Comparison of ENCODE assay signal across 8 cellular contexts in the genomic region with DNA sequence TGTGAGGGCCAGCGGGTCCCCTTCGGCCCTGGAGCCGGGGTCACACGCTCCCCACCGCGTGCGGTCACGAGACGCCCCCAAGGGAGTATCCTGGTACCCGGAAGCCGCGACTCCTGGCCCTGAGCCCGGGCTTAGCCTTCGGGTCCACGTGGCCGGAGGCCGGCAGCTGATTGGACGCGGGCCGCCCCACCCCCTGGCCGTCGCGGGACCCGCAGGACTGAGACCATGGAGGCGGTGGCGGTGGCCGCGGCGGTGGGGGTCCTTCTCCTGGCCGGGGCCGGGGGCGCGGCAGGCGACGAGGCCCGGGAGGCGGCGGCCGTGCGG. TPM values are rescaled to one million over a fixed set of nuclear protein-coding genes. Genes with fewer than 3 reads are reported as not detected.
DNase-seq lines count a peak whose midpoint lies in the region; ATAC-seq, FAIRE-seq and TF ChIP-seq lines count a peak whose summit lies in the region.

A gene (plus strand): TSS at position 194 of the 324 bp plus-strand sequence. CDS start 32 bp downstream, at position 226.

- H3K9me3 ChIP-seq in H1 (ENCODE audit: insufficient read depth in 2 of 2, low read depth in 1 of 2, low read length in 1 of 2), result no peaks in the 10 kb centered on the region

- TF ChIP-seq RAD21 in H1 (IDR thresholded peaks at IDR 0.05 in 1 of 2, conservative IDR thresholded peaks at IDR 0.05 in 1 of 2; ENCODE audit: low read depth in 2 of 2, low read length in 2 of 2), result no peak

- peak within 1 kb of the TSS; percentile 45 for H4K91ac ChIP-seq in H1 (replicated peaks; ENCODE audit: insufficient read length, low read length)

- peak within 1 kb of the TSS; percentile 75; the same call in 1 of the 2 replicates for H2BK15ac ChIP-seq in H1 (ENCODE audit: low read length)

- FAIRE-seq in H1 (lab: Jason Lieb, UNC), result no peak

- H2BK12ac ChIP-seq in H1 (ENCODE audit: low read depth, low read length), result peak within 1 kb of the TSS; percentile 96; the same call in 1 of the 2 replicates

- no peak within 1 kb of the TSS for H3K23ac ChIP-seq in H1 (ENCODE audit: insufficient read length)

- DNase-seq in CMK (ENCODE audit: low read depth), result peak; percentile 83
- DNase-seq in HS-5 (ENCODE audit: low read depth), result peak; percentile 63
- peak; percentile 81 for DNase-seq in NOMO-1 treated with DMSO at 0.1 percent for 48 hours (lab: John Stamatoyannopoulos, UW; ENCODE audit: unreplicated experiment)
- DNase-seq in activated CD8-positive, alpha-beta memory T cell treated with anti-CD3 and anti-CD28 coated beads for 48 hours (ENCODE audit: low read depth in 2 of 3, low spot score in 2 of 3), result peak; percentile 72 to 79 (median 75)
- peak in 1 of 2 experiments; percentile 93 for DNase-seq in H1 (ENCODE audit: low read depth in 1 of 2, low spot score in 2 of 2)
- peak; percentile 99 for DNase-seq in mesenteric fat pad (ENCODE audit: low spot score)
- peak; percentile 60 for DNase-seq in stimulated activated CD8-positive, alpha-beta memory T cell treated with anti-CD3 and anti-CD28 coated beads, Interleukin-15, amount 100 ng/mL, for 24 hours (ENCODE audit: low read depth)

- peaks cover 1 to 2% of the 10 kb centered on the region in 2 experiments for H4K20me1 ChIP-seq in H1 (replicated peaks in 1 of 2; ENCODE audit: control insufficient read depth in 1 of 2, insufficient read depth in 2 of 2, low read length in 2 of 2)

- peak within 1 kb of the TSS; percentile 66 for H3K27ac ChIP-seq in H1 (ENCODE audit: low read depth, low read length)

- no peak for TF ChIP-seq EP300 in H1 (IDR thresholded peaks at IDR 0.05; ENCODE audit: borderline replicate concordance in 1 of 2, low read depth in 2 of 2, low read length in 2 of 2)

- TF ChIP-seq POLR2A in H1 (IDR thresholded peaks at IDR 0.05; ENCODE audit: control extremely low read depth in 1 of 2, low read depth in 2 of 2, low read length in 2 of 2), result no peak

- peaks cover 0 to 6% (median 2%) of the 10 kb centered on the region in 4 experiments; a peak in 2 of 8 replicates for H3K36me3 ChIP-seq in H1 (ENCODE audit: control insufficient read depth in 2 of 4, insufficient read depth in 4 of 4, low read length in 3 of 4)

- peak; percentile 31 for ATAC-seq in GM19468 (IDR thresholded peaks at IDR 0.05; ENCODE audit: extremely low read depth, unreplicated experiment)

- H3K23me2 ChIP-seq in H1 (ENCODE audit: low read depth, low read length), result peaks cover 9% of the 10 kb centered on the region

- H2AK5ac ChIP-seq in H1 (ENCODE audit: low read depth, low read length), result peak within 1 kb of the TSS; percentile 70; the same call in 1 of the 2 replicates

- 3% methylated on average over 29 of the region's 40 CpGs; no CpG with 5 or more reads in 1 of the 2 experiments for WGBS in H1 (ENCODE audit: extremely low coverage in 1 of 2, insufficient coverage in 1 of 2, insufficient read length in 1 of 2, insufficient replicate concordance in 2 of 2, low coverage in 1 of 2, low lambda C conversion rate in 2 of 2, missing lambda C conversion rate in 1 of 2), 2 experiments

- H2AFZ ChIP-seq in H1 (ENCODE audit: low read length), result 0 out of 2 replicates have a peak within 1 kb of the TSS, but pooled peaks have one; percentile 3

- no peaks in the 10 kb centered on the region for H3K79me2 ChIP-seq in H1 (ENCODE audit: control insufficient read depth in 1 of 2, insufficient read depth in 2 of 2, low read length in 2 of 2)

- peak within 1 kb of the TSS; percentile 56 for H2BK120ac ChIP-seq in H1 (replicated peaks; ENCODE audit: low read depth, low read length)

- H3K4me3 ChIP-seq in H1 (ENCODE audit: extremely low read depth in 1 of 4, insufficient read depth in 2 of 4, low read depth in 3 of 4, low read length in 4 of 4), result peak within 1 kb of the TSS; percentile 50 to 72 (median 62)

- peak within 1 kb of the TSS; percentile 80; the same call in 1 of the 2 replicates for H2BK20ac ChIP-seq in H1 (ENCODE audit: low read length)

- H3K56ac ChIP-seq in H1 (replicated peaks; ENCODE audit: insufficient read length, low read depth, low read length), result peak within 1 kb of the TSS; percentile 34

- peaks cover 0 to 15% (median 13%) of the 10 kb centered on the region in 4 experiments; a peak in 6 of 7 replicates for H3K4me1 ChIP-seq in H1 (replicated peaks in 1 of 4; ENCODE audit: control insufficient read depth in 3 of 4, insufficient read depth in 4 of 4, low read length in 3 of 4)

- H3K27me3 ChIP-seq in H1 (replicated peaks in 1 of 4; ENCODE audit: control insufficient read depth in 3 of 4, extremely low read depth in 1 of 4, insufficient read depth in 3 of 4, low read length in 3 of 4), result peaks cover 0 to 6% (median 0%) of the 10 kb centered on the region in 4 experiments; a peak in 2 of 7 replicates

- peak within 1 kb of the TSS; percentile 70 for H4K5ac ChIP-seq in H1 (ENCODE audit: insufficient read length, low read depth, low read length)

- no peak for TF ChIP-seq CTCF in H1 (IDR thresholded peaks at IDR 0.05; ENCODE audit: control extremely low read depth in 1 of 3, insufficient read depth in 1 of 3, low read depth in 1 of 3, low read length in 3 of 3)

- H3K4ac ChIP-seq in H1 (replicated peaks; ENCODE audit: insufficient read length, low read depth, low read length), result peak within 1 kb of the TSS; percentile 97

- POLR2A ChIA-PET in H1 (lab: Charles Lee; ENCODE audit: partially characterized antibody), result interaction anchor here (0.8 to 4.3 kb wide), 12 partner anchors 9 to 263 kb away, joined by 3 to 43 read pairs (median 4); a partner anchor contains a TSS

- H2BK5ac ChIP-seq in H1 (ENCODE audit: low read depth, low read length), result peak within 1 kb of the TSS; percentile 93

- peak within 1 kb of the TSS; percentile 56 to 88 (median 66) for H3K9ac ChIP-seq in H1 (replicated peaks in 1 of 4; ENCODE audit: extremely low read depth in 1 of 4, low read depth in 3 of 4, low read length in 3 of 4)

- peak within 1 kb of the TSS; percentile 94 to 95 for H3K4me2 ChIP-seq in H1 (ENCODE audit: insufficient read depth in 1 of 2, low read depth in 2 of 2, low read length in 2 of 2)

- H4K8ac ChIP-seq in H1 (ENCODE audit: extremely low read depth, insufficient read depth, low read length), result peak within 1 kb of the TSS; percentile 95

- CTCF ChIA-PET in H1 (lab: Charles Lee; ENCODE audit: partially characterized antibody), result interaction anchor here (1.0 to 5.1 kb wide), 5 partner anchors 9 to 19 kb away, joined by 4 to 28 read pairs (median 10); no protein-coding TSS in a partner anchor

- no peaks in the 10 kb centered on the region; the same call in 1 of the 2 replicates for H3K79me1 ChIP-seq in H1 (ENCODE audit: low read depth, low read length)

- no peak within 1 kb of the TSS for H3K14ac ChIP-seq in H1 (ENCODE audit: insufficient read length)

- H3K18ac ChIP-seq in H1 (ENCODE audit: extremely low read depth, low read length), result peak within 1 kb of the TSS; percentile 96

TF ChIP-seq in H1, 55 proteins besides CTCF, POLR2A, EP300 and RAD21 (continues in another document):
- TF ChIP-seq TBP (IDR thresholded peaks at IDR 0.05; ENCODE audit: low read depth, low read length) (peak; percentile 20; the same call in 1 of the 2 replicates), GTF2F1 (IDR thresholded peaks at IDR 0.05; ENCODE audit: borderline replicate concordance, low read depth, low read length) (no peak), RXRA (IDR thresholded peaks at IDR 0.05; ENCODE audit: insufficient read depth, low read depth, low read length) (no peak), CHD1 (IDR thresholded peaks at IDR 0.05; ENCODE audit: low read depth, low read length) (no peak), TEAD4 (IDR thresholded peaks at IDR 0.05; ENCODE audit: low read depth, low read length) (no peak), SIRT6 (IDR thresholded peaks at IDR 0.05; ENCODE audit: low read length) (no peak), TCF12 (IDR thresholded peaks at IDR 0.05; ENCODE audit: low read depth, low read length) (no peak), TAF7 (optimal IDR thresholded peaks at IDR 0.05; ENCODE audit: borderline replicate concordance, low read depth, low read length) (peak; percentile 16), SAP30 (IDR thresholded peaks at IDR 0.05; ENCODE audit: insufficient read depth, insufficient replicate concordance, low read length) (no peak), NRF1 (IDR thresholded peaks at IDR 0.05; ENCODE audit: low read depth, low read length) (no peak)
- TF ChIP-seq, protein P1, sequence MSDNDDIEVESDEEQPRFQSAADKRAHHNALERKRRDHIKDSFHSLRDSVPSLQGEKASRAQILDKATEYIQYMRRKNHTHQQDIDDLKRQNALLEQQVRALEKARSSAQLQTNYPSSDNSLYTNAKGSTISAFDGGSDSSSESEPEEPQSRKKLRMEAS (IDR thresholded peaks at IDR 0.05), result peak; percentile 80
- TF ChIP-seq, protein P2, sequence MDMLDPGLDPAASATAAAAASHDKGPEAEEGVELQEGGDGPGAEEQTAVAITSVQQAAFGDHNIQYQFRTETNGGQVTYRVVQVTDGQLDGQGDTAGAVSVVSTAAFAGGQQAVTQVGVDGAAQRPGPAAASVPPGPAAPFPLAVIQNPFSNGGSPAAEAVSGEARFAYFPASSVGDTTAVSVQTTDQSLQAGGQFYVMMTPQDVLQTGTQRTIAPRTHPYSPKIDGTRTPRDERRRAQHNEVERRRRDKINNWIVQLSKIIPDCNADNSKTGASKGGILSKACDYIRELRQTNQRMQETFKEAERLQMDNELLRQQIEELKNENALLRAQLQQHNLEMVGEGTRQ (IDR thresholded peaks at IDR 0.05; ENCODE audit: low read length), result peak; percentile 90
- TF ChIP-seq, protein P3, sequence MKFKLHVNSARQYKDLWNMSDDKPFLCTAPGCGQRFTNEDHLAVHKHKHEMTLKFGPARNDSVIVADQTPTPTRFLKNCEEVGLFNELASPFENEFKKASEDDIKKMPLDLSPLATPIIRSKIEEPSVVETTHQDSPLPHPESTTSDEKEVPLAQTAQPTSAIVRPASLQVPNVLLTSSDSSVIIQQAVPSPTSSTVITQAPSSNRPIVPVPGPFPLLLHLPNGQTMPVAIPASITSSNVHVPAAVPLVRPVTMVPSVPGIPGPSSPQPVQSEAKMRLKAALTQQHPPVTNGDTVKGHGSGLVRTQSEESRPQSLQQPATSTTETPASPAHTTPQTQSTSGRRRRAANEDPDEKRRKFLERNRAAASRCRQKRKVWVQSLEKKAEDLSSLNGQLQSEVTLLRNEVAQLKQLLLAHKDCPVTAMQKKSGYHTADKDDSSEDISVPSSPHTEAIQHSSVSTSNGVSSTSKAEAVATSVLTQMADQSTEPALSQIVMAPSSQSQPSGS (IDR thresholded peaks at IDR 0.05; ENCODE audit: low read length), result no peak

RNA-seq across cellular contexts. Expression of the gene that starts here (rescaled TPM):
- 19.4 and 21.3 TPM in 2 replicates for total RNA-seq in H1 (2021; fragmentation: NEBNext Ultra II Directional; extraction: Animal tissue kit (Norgen Biotek cat#: 25700))
- polyA plus RNA-seq in H1 (2011; rRNA removed), result 21.6 and 34.5 TPM in 2 replicates
- polyA plus RNA-seq in H1 (2011; cell fraction: cytosol; rRNA removed), result 29.6 TPM
- polyA plus RNA-seq in H1 (2011; cell fraction: nucleus; rRNA removed), result 75.7 TPM
- 18.1 to 23.6 TPM (median 22.0 TPM) in 4 replicates for polyA plus RNA-seq in H1 (2012, experiment 1 of 2)
- 21.0 TPM for polyA plus RNA-seq in H1 (2012, experiment 2 of 2)
- 26.7 TPM for polyA plus RNA-seq in H1 (2013, experiment 1 of 2)
- 22.1 TPM for polyA plus RNA-seq in H1 (2013, experiment 2 of 2)
- 10.9 and 12.6 TPM in 2 replicates for polyA minus RNA-seq in H1 (2011; rRNA and poly(A)+ RNA removed)
- 18.3 TPM for polyA minus RNA-seq in H1 (2011; cell fraction: cytosol; rRNA and poly(A)+ RNA removed)
- polyA minus RNA-seq in H1 (2011; cell fraction: nucleus; rRNA and poly(A)+ RNA removed), result 27.9 TPM
- total RNA-seq in mesenteric fat pad, result 58.7 TPM
